8 cellular contexts compared by ENCODE assay signal in the genomic region with DNA sequence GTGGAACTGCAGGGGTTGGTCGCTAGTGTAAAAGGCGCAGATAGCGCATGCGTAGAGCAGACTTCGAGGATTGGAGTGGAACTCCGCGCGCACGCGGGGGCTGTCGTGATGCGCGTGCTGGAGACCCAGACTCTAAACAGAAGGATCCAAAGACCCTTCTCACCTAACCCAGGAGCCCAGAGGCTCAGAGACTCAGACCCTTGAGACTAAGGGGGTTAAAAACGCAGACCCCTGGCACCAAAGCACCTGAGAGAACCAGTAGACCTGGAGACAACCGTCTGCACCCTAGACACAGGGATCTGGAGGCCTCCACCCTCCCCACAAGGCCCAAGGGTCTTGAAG. TPM values are rescaled to one million over a fixed set of nuclear protein-coding genes. Genes with fewer than 3 reads are reported as not detected.
A peak's percentile ranks its signal among the peaks of the same experiment; 100 is the strongest.
DNase-seq lines count a peak whose midpoint lies in the region; ATAC-seq lines count a peak whose summit lies in the region.

No MANE protein-coding gene starts in this region.

- no peak for DNase-seq in activated CD4-positive, alpha-beta T cell treated with anti-CD3 and anti-CD28 coated beads, Interleukin-2, amount 10 ng/mL, durations not matched to agents 24 days and 14 days
- no peak for DNase-seq in activated CD4-positive, alpha-beta T cell treated with anti-CD3 and anti-CD28 coated beads for 48 hours
- DNase-seq in activated T-helper 1 cell treated with anti-CD3 and anti-CD28 coated beads, Interleukin-12 subunit alpha, Interleukin-12 subunit beta, Interleukin-2, Interleukin-4 antibody, amounts not matched to agents 30 ng/mL and 10 ng/mL and 1 ng/mL, durations not matched to agents 14 hours and 24 hours and 36 hours (ENCODE audit: low spot score), result no peak
- DNase-seq in stimulated activated naive B cell treated with anti-CD40 and anti-IgM and Interleukin-4, amounts not matched to agents 10 μg/mL and 1 μg/mL and 100 μg/mL, for 72 hours, result no peak
- DNase-seq in HCEC 1CT, result no peak
- no peak for DNase-seq in OCI-M1 (lab: John Stamatoyannopoulos, UW)

- peaks cover 17% of the 10 kb centered on the region for H3K36me3 Mint-ChIP-seq in activated CD4-positive, alpha-beta T cell treated with anti-CD3 and anti-CD28 coated beads, Interleukin-2, amount 10 ng/mL, durations not matched to agents 24 days and 14 days (ENCODE audit: low read depth)
- peaks cover 7% of the 10 kb centered on the region for H3K36me3 Mint-ChIP-seq in activated T-helper 1 cell treated with anti-CD3 and anti-CD28 coated beads, Interleukin-12 subunit alpha, Interleukin-12 subunit beta, Interleukin-2, Interleukin-4 antibody, amounts not matched to agents 30 ng/mL and 10 ng/mL and 1 ng/mL, durations not matched to agents 14 hours and 24 hours and 36 hours (ENCODE audit: low read depth)
- H3K36me3 Mint-ChIP-seq in stimulated activated naive B cell treated with anti-CD40 and anti-IgM and Interleukin-4, amounts not matched to agents 10 μg/mL and 1 μg/mL and 100 μg/mL, for 72 hours, result peaks cover 20 to 23% of the 10 kb centered on the region in 2 donors

- H3K4me3 Mint-ChIP-seq in activated CD4-positive, alpha-beta T cell treated with anti-CD3 and anti-CD28 coated beads, Interleukin-2, amount 10 ng/mL, durations not matched to agents 24 days and 14 days, result peak overlapping the region; percentile 87
- H3K4me3 Mint-ChIP-seq in activated T-helper 1 cell treated with anti-CD3 and anti-CD28 coated beads, Interleukin-12 subunit alpha, Interleukin-12 subunit beta, Interleukin-2, Interleukin-4 antibody, amounts not matched to agents 30 ng/mL and 10 ng/mL and 1 ng/mL, durations not matched to agents 14 hours and 24 hours and 36 hours, result peak overlapping the region; percentile 92
- peak overlapping the region; percentile 91 to 97 for H3K4me3 Mint-ChIP-seq in stimulated activated naive B cell treated with anti-CD40 and anti-IgM and Interleukin-4, amounts not matched to agents 10 μg/mL and 1 μg/mL and 100 μg/mL, for 72 hours

- peak overlapping the region; percentile 93 for H3K4me3 ChIP-seq in iPS-11a (ENCODE audit: low read depth, low read length)

- ATAC-seq in HG03095 (IDR thresholded peaks at IDR 0.05; ENCODE audit: unreplicated experiment), result peak; percentile 19
- ATAC-seq in stimulated activated naive B cell treated with anti-CD40 and anti-IgM and Interleukin-4, amounts not matched to agents 10 μg/mL and 1 μg/mL and 100 μg/mL, for 72 hours (replicated peaks), result peak; percentile 38 to 43

- H3K27me3 Mint-ChIP-seq in activated CD4-positive, alpha-beta T cell treated with anti-CD3 and anti-CD28 coated beads, Interleukin-2, amount 10 ng/mL, durations not matched to agents 24 days and 14 days, result no peaks in the 10 kb centered on the region
- no peaks in the 10 kb centered on the region for H3K27me3 Mint-ChIP-seq in activated T-helper 1 cell treated with anti-CD3 and anti-CD28 coated beads, Interleukin-12 subunit alpha, Interleukin-12 subunit beta, Interleukin-2, Interleukin-4 antibody, amounts not matched to agents 30 ng/mL and 10 ng/mL and 1 ng/mL, durations not matched to agents 14 hours and 24 hours and 36 hours (ENCODE audit: insufficient read depth)
- no peaks in the 10 kb centered on the region for H3K27me3 Mint-ChIP-seq in stimulated activated naive B cell treated with anti-CD40 and anti-IgM and Interleukin-4, amounts not matched to agents 10 μg/mL and 1 μg/mL and 100 μg/mL, for 72 hours

- peak overlapping the region; percentile 93 for H3K27ac Mint-ChIP-seq in activated CD4-positive, alpha-beta T cell treated with anti-CD3 and anti-CD28 coated beads, Interleukin-2, amount 10 ng/mL, durations not matched to agents 24 days and 14 days
- H3K27ac Mint-ChIP-seq in activated T-helper 1 cell treated with anti-CD3 and anti-CD28 coated beads, Interleukin-12 subunit alpha, Interleukin-12 subunit beta, Interleukin-2, Interleukin-4 antibody, amounts not matched to agents 30 ng/mL and 10 ng/mL and 1 ng/mL, durations not matched to agents 14 hours and 24 hours and 36 hours, result peak overlapping the region; percentile 96
- H3K27ac Mint-ChIP-seq in stimulated activated naive B cell treated with anti-CD40 and anti-IgM and Interleukin-4, amounts not matched to agents 10 μg/mL and 1 μg/mL and 100 μg/mL, for 72 hours, result peak overlapping the region; percentile 97

- intact Hi-C loops in activated CD4-positive, alpha-beta T cell treated with anti-CD3 and anti-CD28 coated beads, Interleukin-2, amount 10 ng/mL, durations not matched to agents 24 days and 14 days (cut with micrococcal nuclease), result loop anchor here (1.0 to 10.0 kb wide), 5 partner anchors 259 to 597 kb away; a partner anchor contains a TSS
- intact Hi-C loops in activated T-helper 1 cell treated with anti-CD3 and anti-CD28 coated beads, Interleukin-12 subunit alpha, Interleukin-12 subunit beta, Interleukin-2, Interleukin-4 antibody, amounts not matched to agents 30 ng/mL and 10 ng/mL and 1 ng/mL, durations not matched to agents 14 hours and 24 hours and 36 hours (cut with micrococcal nuclease), result loop anchor here (1.0 to 5.0 kb wide), 11 partner anchors 11 to 1083 kb away; a partner anchor contains a TSS

- no peaks in the 10 kb centered on the region for H3K9me3 Mint-ChIP-seq in activated CD4-positive, alpha-beta T cell treated with anti-CD3 and anti-CD28 coated beads, Interleukin-2, amount 10 ng/mL, durations not matched to agents 24 days and 14 days
- no peaks in the 10 kb centered on the region for H3K9me3 Mint-ChIP-seq in activated T-helper 1 cell treated with anti-CD3 and anti-CD28 coated beads, Interleukin-12 subunit alpha, Interleukin-12 subunit beta, Interleukin-2, Interleukin-4 antibody, amounts not matched to agents 30 ng/mL and 10 ng/mL and 1 ng/mL, durations not matched to agents 14 hours and 24 hours and 36 hours
- no peaks in the 10 kb centered on the region for H3K9me3 Mint-ChIP-seq in stimulated activated naive B cell treated with anti-CD40 and anti-IgM and Interleukin-4, amounts not matched to agents 10 μg/mL and 1 μg/mL and 100 μg/mL, for 72 hours

- peaks cover 24% of the 10 kb centered on the region for H3K4me1 Mint-ChIP-seq in activated CD4-positive, alpha-beta T cell treated with anti-CD3 and anti-CD28 coated beads, Interleukin-2, amount 10 ng/mL, durations not matched to agents 24 days and 14 days
- H3K4me1 Mint-ChIP-seq in activated T-helper 1 cell treated with anti-CD3 and anti-CD28 coated beads, Interleukin-12 subunit alpha, Interleukin-12 subunit beta, Interleukin-2, Interleukin-4 antibody, amounts not matched to agents 30 ng/mL and 10 ng/mL and 1 ng/mL, durations not matched to agents 14 hours and 24 hours and 36 hours (ENCODE audit: low read depth), result peaks cover 24% of the 10 kb centered on the region
- peaks cover 21 to 38% of the 10 kb centered on the region in 2 donors for H3K4me1 Mint-ChIP-seq in stimulated activated naive B cell treated with anti-CD40 and anti-IgM and Interleukin-4, amounts not matched to agents 10 μg/mL and 1 μg/mL and 100 μg/mL, for 72 hours

RNA-seq across cellular contexts. Expression of a gene that starts 0.6 kb away (rescaled TPM):
- 12.8 and 13.4 TPM in 2 replicates for total RNA-seq in activated CD4-positive, alpha-beta T cell treated with anti-CD3 and anti-CD28 coated beads, Interleukin-2, amount 10 ng/mL, durations not matched to agents 24 days and 14 days
- 12.5 and 14.0 TPM in 2 replicates for total RNA-seq in activated T-helper 1 cell treated with anti-CD3 and anti-CD28 coated beads, Interleukin-12 subunit alpha, Interleukin-12 subunit beta, Interleukin-2, Interleukin-4 antibody, amounts not matched to agents 30 ng/mL and 10 ng/mL and 1 ng/mL, durations not matched to agents 14 hours and 24 hours and 36 hours

RNA-seq across cellular contexts. Expression of a gene that starts 15.9 kb away (rescaled TPM):
- total RNA-seq in activated CD4-positive, alpha-beta T cell treated with anti-CD3 and anti-CD28 coated beads, Interleukin-2, amount 10 ng/mL, durations not matched to agents 24 days and 14 days, result 0.33 and 0.52 TPM in 2 replicates
- total RNA-seq in activated T-helper 1 cell treated with anti-CD3 and anti-CD28 coated beads, Interleukin-12 subunit alpha, Interleukin-12 subunit beta, Interleukin-2, Interleukin-4 antibody, amounts not matched to agents 30 ng/mL and 10 ng/mL and 1 ng/mL, durations not matched to agents 14 hours and 24 hours and 36 hours, result 0.29 and 0.42 TPM in 2 replicates

RNA-seq across cellular contexts. Expression of a gene that starts 26.1 kb away (rescaled TPM):
- total RNA-seq in activated CD4-positive, alpha-beta T cell treated with anti-CD3 and anti-CD28 coated beads, Interleukin-2, amount 10 ng/mL, durations not matched to agents 24 days and 14 days, result 0.91 and 1.1 TPM in 2 replicates
- 0.64 and 1.2 TPM in 2 replicates for total RNA-seq in activated T-helper 1 cell treated with anti-CD3 and anti-CD28 coated beads, Interleukin-12 subunit alpha, Interleukin-12 subunit beta, Interleukin-2, Interleukin-4 antibody, amounts not matched to agents 30 ng/mL and 10 ng/mL and 1 ng/mL, durations not matched to agents 14 hours and 24 hours and 36 hours

RNA-seq across cellular contexts. Expression of a gene that starts 33.3 kb away (rescaled TPM):
- not detected in 2 replicates for total RNA-seq in activated CD4-positive, alpha-beta T cell treated with anti-CD3 and anti-CD28 coated beads, Interleukin-2, amount 10 ng/mL, durations not matched to agents 24 days and 14 days
- not detected in 2 replicates for total RNA-seq in activated T-helper 1 cell treated with anti-CD3 and anti-CD28 coated beads, Interleukin-12 subunit alpha, Interleukin-12 subunit beta, Interleukin-2, Interleukin-4 antibody, amounts not matched to agents 30 ng/mL and 10 ng/mL and 1 ng/mL, durations not matched to agents 14 hours and 24 hours and 36 hours

RNA-seq across cellular contexts. Expression of a gene that starts 43.9 kb away (rescaled TPM):
- not detected in 2 replicates for total RNA-seq in activated CD4-positive, alpha-beta T cell treated with anti-CD3 and anti-CD28 coated beads, Interleukin-2, amount 10 ng/mL, durations not matched to agents 24 days and 14 days
- not detected in 2 replicates for total RNA-seq in activated T-helper 1 cell treated with anti-CD3 and anti-CD28 coated beads, Interleukin-12 subunit alpha, Interleukin-12 subunit beta, Interleukin-2, Interleukin-4 antibody, amounts not matched to agents 30 ng/mL and 10 ng/mL and 1 ng/mL, durations not matched to agents 14 hours and 24 hours and 36 hours
